8 cellular contexts compared by ENCODE assay signal in the genomic region with DNA sequence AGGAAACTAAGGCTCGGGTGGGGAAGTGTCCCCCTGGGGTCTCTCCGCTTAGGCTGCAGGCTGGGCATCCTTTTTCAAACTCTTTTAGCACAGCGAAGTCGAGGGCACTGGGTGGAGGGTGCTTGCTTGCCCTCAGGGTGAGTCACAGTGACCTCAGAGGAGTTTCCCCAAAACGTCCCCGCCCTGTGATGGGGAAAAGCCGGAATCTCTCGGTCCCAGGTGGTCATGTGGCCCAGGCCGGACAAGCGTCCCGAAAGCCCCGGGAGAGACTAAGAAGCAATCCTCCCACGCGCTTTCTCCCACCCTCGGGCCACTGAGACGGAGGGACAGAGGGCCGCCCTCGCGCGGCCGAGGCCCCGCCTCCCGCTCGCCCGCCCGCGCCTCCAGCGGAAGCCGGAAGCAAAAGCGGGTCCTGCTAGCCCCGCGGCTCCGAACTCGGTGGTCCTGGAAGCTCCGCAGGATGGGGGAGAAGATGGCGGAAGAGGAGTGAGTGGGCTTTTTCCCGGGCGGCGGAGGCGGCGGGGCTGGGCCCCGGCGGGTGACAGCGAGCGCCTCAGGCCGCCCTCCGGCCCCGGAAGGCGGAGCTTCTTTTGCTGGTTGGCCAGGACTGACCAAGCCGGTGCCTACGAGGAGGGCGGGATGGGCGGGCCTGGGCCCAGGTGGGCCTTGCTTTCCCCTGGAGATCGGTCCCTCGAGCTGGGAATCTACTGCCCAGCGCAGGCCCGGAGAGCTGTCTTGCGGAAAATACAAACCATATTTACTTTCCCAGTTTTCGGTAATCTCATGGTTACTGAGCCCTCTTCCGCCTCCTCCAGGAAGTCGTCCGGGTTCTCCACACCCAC. TPM values are rescaled to one million over a fixed set of nuclear protein-coding genes. Genes with fewer than 3 reads are reported as not detected.
DNase-seq lines count a peak whose midpoint lies in the region; ATAC-seq, FAIRE-seq and TF ChIP-seq lines count a peak whose summit lies in the region.

A gene with protein sequence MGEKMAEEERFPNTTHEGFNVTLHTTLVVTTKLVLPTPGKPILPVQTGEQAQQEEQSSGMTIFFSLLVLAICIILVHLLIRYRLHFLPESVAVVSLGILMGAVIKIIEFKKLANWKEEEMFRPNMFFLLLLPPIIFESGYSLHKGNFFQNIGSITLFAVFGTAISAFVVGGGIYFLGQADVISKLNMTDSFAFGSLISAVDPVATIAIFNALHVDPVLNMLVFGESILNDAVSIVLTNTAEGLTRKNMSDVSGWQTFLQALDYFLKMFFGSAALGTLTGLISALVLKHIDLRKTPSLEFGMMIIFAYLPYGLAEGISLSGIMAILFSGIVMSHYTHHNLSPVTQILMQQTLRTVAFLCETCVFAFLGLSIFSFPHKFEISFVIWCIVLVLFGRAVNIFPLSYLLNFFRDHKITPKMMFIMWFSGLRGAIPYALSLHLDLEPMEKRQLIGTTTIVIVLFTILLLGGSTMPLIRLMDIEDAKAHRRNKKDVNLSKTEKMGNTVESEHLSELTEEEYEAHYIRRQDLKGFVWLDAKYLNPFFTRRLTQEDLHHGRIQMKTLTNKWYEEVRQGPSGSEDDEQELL (plus strand): TSS at position 366 of the 842 bp plus-strand sequence. CDS start 95 bp downstream, at position 461.

- H3K36me3 ChIP-seq in bronchial epithelial cell (ENCODE audit: control insufficient read depth, insufficient read depth, low read length), result peaks cover 1% of the 10 kb centered on the region

- FAIRE-seq in bronchial epithelial cell (lab: Jason Lieb, UNC), result no peak

- H3K4me3 ChIP-seq in AG04449 (ENCODE audit: low read depth, low read length) (peak within 1 kb of the TSS; percentile 80), WI38 (ENCODE audit: low read depth, low read length) (peak within 1 kb of the TSS; percentile 71), bronchial epithelial cell (ENCODE audit: low read depth, low read length) (peak within 1 kb of the TSS; percentile 68)

- H3K9me3 Mint-ChIP-seq in immature natural killer cell, result no peaks in the 10 kb centered on the region

- H3K36me3 Mint-ChIP-seq in immature natural killer cell, result peaks cover 0 to 17% (median 0%) of the 10 kb centered on the region in 3 donors

- POLR2A ChIA-PET in AG04449 (lab: Yijun Ruan, JAX), result interaction anchor here (0.7 to 1.1 kb wide), 4 partner anchors 11 to 260 kb away, joined by 3 to 6 read pairs (median 4); no protein-coding TSS in a partner anchor

- peaks cover 0 to 12% (median 6%) of the 10 kb centered on the region in 3 donors for H3K27me3 Mint-ChIP-seq in immature natural killer cell (ENCODE audit: low read depth in 3 of 3)

- CTCF ChIA-PET in AG04449 (lab: Yijun Ruan, JAX), result interaction anchor here (0.7 to 7.1 kb wide), 7 partner anchors 11 to 202 kb away, joined by 3 to 51 read pairs (median 3); no protein-coding TSS in a partner anchor

- TF ChIP-seq CTCF in AG04449 (IDR thresholded peaks at IDR 0.05; ENCODE audit: insufficient read depth, low read length, missing control alignments), result peak; percentile 52
- 0 out of 2 replicates have a peak, but pooled peaks have one; percentile 14 for TF ChIP-seq CTCF in WI38 (IDR thresholded peaks at IDR 0.05; ENCODE audit: low read depth, low read length)
- TF ChIP-seq CTCF in bronchial epithelial cell (IDR thresholded peaks at IDR 0.05; ENCODE audit: insufficient read depth, low read length, severe bottlenecking), result peak; percentile 42

- peaks cover 27 to 43% of the 10 kb centered on the region in 2 donors for H3K4me1 Mint-ChIP-seq in immature natural killer cell

- peak within 1 kb of the TSS; percentile 98 to 99 (median 98) for H3K27ac Mint-ChIP-seq in immature natural killer cell

- H3K4me3 Mint-ChIP-seq in immature natural killer cell, result peak within 1 kb of the TSS; percentile 96

- DNase-seq in AG04449 (ENCODE audit: low read depth, low spot score) (no peak), NCI-H2227 treated with DMSO at 0.1 percent for 48 hours (lab: John Stamatoyannopoulos, UW) (peak; percentile 90), bronchial epithelial cell (ENCODE audit: low read depth) (peak; percentile 83), immature natural killer cell (peak; percentile 83 to 85 (median 85)), smooth muscle cell of the brain vasculature (ENCODE audit: low read depth, low spot score) (peak; percentile 46)

- ATAC-seq in GM18870 (IDR thresholded peaks at IDR 0.05; ENCODE audit: unreplicated experiment) (peak; percentile 65), HG03108 (IDR thresholded peaks at IDR 0.05; ENCODE audit: unreplicated experiment) (peak; percentile 81)

- no peaks in the 10 kb centered on the region for H3K27me3 ChIP-seq in bronchial epithelial cell (ENCODE audit: control insufficient read depth, insufficient read depth, low read length)

RNA-seq across cellular contexts. Expression of the gene that starts here (rescaled TPM):
- total RNA-seq in bronchial epithelial cell, result 1.6 and 4.6 TPM in 2 replicates
- polyA plus RNA-seq in immature natural killer cell, result 1 to 10 TPM; 2.5 to 9.1 (median 3.2) TPM
